ENCODE assay signal across 8 cellular contexts in genomic region chr21:46325073-46325912, GRCh38. TPM values are rescaled to one million over a fixed set of nuclear protein-coding genes. Genes with fewer than 3 reads are reported as not detected.
DNase-seq lines count a peak whose midpoint lies in the region; ATAC-seq and TF ChIP-seq lines count a peak whose summit lies in the region.

No MANE protein-coding gene starts in this region.

- no peaks in the 10 kb centered on the region for H3K27me3 ChIP-seq in endodermal cell (ENCODE audit: control insufficient read depth, insufficient read depth, low read length, poor library complexity, severe bottlenecking)

- peaks cover 44% of the 10 kb centered on the region for H3K36me3 Mint-ChIP-seq in activated CD4-positive, alpha-beta memory T cell treated with anti-CD3 and anti-CD28 coated beads for 36 hours
- H3K36me3 Mint-ChIP-seq in endodermal cell (ENCODE audit: low read depth) (peaks cover 35% of the 10 kb centered on the region), mesothelial cell of epicardium (peaks cover 9% of the 10 kb centered on the region)

- H3K4me1 ChIP-seq in endodermal cell (ENCODE audit: control insufficient read depth, insufficient read depth, low read length) = no peaks in the 10 kb centered on the region

- no peaks in the 10 kb centered on the region for H3K9me3 Mint-ChIP-seq in activated CD4-positive, alpha-beta memory T cell treated with anti-CD3 and anti-CD28 coated beads for 36 hours
- H3K9me3 Mint-ChIP-seq in endodermal cell (no peaks in the 10 kb centered on the region), mesothelial cell of epicardium (no peaks in the 10 kb centered on the region)
- H3K9me3 Mint-ChIP-seq in stimulated activated naive CD8-positive, alpha-beta T cell treated with anti-CD3 and anti-CD28 coated beads, Interleukin-15, amount 100 ng/mL, for 72 hours = no peaks in the 10 kb centered on the region

- POLR2A ChIA-PET in activated CD4-positive, alpha-beta memory T cell treated with anti-CD3 and anti-CD28 coated beads for 36 hours (lab: Charles Lee) = interaction anchor here (1.1 kb wide), 1 partner anchor 30 kb away, joined by 3 read pairs; no protein-coding TSS in a partner anchor

- intact Hi-C loops in activated CD4-positive, alpha-beta memory T cell treated with anti-CD3 and anti-CD28 coated beads for 36 hours (cut with micrococcal nuclease) = loop anchor here (2.0 kb wide), 2 partner anchors 96 to 182 kb away; partner anchors contain the start of gene LSS

- peak overlapping the region; percentile 84 for H3K4me3 Mint-ChIP-seq in activated CD4-positive, alpha-beta memory T cell treated with anti-CD3 and anti-CD28 coated beads for 36 hours
- H3K4me3 Mint-ChIP-seq in endodermal cell (peak overlapping the region; percentile 95), mesothelial cell of epicardium (peak overlapping the region; percentile 77)
- peak overlapping the region; percentile 87 to 96 for H3K4me3 Mint-ChIP-seq in stimulated activated naive CD8-positive, alpha-beta T cell treated with anti-CD3 and anti-CD28 coated beads, Interleukin-15, amount 100 ng/mL, for 72 hours

- no peaks in the 10 kb centered on the region for H3K9me3 ChIP-seq in endodermal cell (ENCODE audit: control insufficient read depth, low read length)

- H3K27ac Mint-ChIP-seq in activated CD4-positive, alpha-beta memory T cell treated with anti-CD3 and anti-CD28 coated beads for 36 hours = peak overlapping the region; percentile 74
- H3K27ac Mint-ChIP-seq in endodermal cell (peak overlapping the region; percentile 80), mesothelial cell of epicardium (peak overlapping the region; percentile 41)
- peak overlapping the region; percentile 52 to 91 for H3K27ac Mint-ChIP-seq in stimulated activated naive CD8-positive, alpha-beta T cell treated with anti-CD3 and anti-CD28 coated beads, Interleukin-15, amount 100 ng/mL, for 72 hours

- 9 to 14% methylated on average over 32 to 43 of the region's 43 CpGs for WGBS in endodermal cell (ENCODE audit: insufficient coverage in 1 of 2, insufficient read length in 1 of 2), 2 experiments

- peak overlapping the region; percentile 82 for H3K4me3 ChIP-seq in endodermal cell (ENCODE audit: low read length)

- H3K27ac ChIP-seq in endodermal cell (ENCODE audit: low read depth, low read length) = peak overlapping the region; percentile 33

- DNase-seq in AG09319 (ENCODE audit: extremely low read depth, low read depth) (no peak), NCI-H2196 (lab: John Stamatoyannopoulos, UW; ENCODE audit: unreplicated experiment) (peak; percentile 35), endodermal cell (peak; percentile 87), mesothelial cell of epicardium (ENCODE audit: low spot score in 2 of 2, unreplicated experiment in 2 of 2) (peak; percentile 47 to 67)
- DNase-seq in activated CD4-positive, alpha-beta memory T cell treated with anti-CD3 and anti-CD28 coated beads for 36 hours = peak; percentile 61
- DNase-seq in stimulated activated naive CD8-positive, alpha-beta T cell treated with anti-CD3 and anti-CD28 coated beads, Interleukin-15, amount 100 ng/mL, for 72 hours = peak; percentile 39 to 43

- peaks cover 31% of the 10 kb centered on the region for H3K36me3 ChIP-seq in endodermal cell (ENCODE audit: control insufficient read depth, insufficient read depth, low read length)

- H3K9ac ChIP-seq in endodermal cell (ENCODE audit: extremely low read depth, low read length, poor library complexity, severe bottlenecking) = peak overlapping the region; percentile 67

- H3K27me3 Mint-ChIP-seq in activated CD4-positive, alpha-beta memory T cell treated with anti-CD3 and anti-CD28 coated beads for 36 hours = no peaks in the 10 kb centered on the region
- H3K27me3 Mint-ChIP-seq in endodermal cell (ENCODE audit: insufficient read depth) = no peaks in the 10 kb centered on the region
- no peaks in the 10 kb centered on the region for H3K27me3 Mint-ChIP-seq in mesothelial cell of epicardium (ENCODE audit: low read depth)
- H3K27me3 Mint-ChIP-seq in stimulated activated naive CD8-positive, alpha-beta T cell treated with anti-CD3 and anti-CD28 coated beads, Interleukin-15, amount 100 ng/mL, for 72 hours = no peaks in the 10 kb centered on the region

- ATAC-seq in GM18907 (IDR thresholded peaks at IDR 0.05; ENCODE audit: unreplicated experiment) (peak; percentile 10), HG02970 (IDR thresholded peaks at IDR 0.05; ENCODE audit: low FRiP score, unreplicated experiment) (no peak)
- peak; percentile 5 for ATAC-seq in stimulated activated naive CD8-positive, alpha-beta T cell treated with anti-CD3 and anti-CD28 coated beads, Interleukin-15, amount 100 ng/mL, for 72 hours

- peak; percentile 37 for TF ChIP-seq CTCF in AG09319 (IDR thresholded peaks at IDR 0.05; ENCODE audit: low read depth, low read length)
- peak; percentile 63 for TF ChIP-seq CTCF in endodermal cell (conservative IDR thresholded peaks at IDR 0.05)
- TF ChIP-seq CTCF in mesothelial cell of epicardium (IDR thresholded peaks at IDR 0.05; ENCODE audit: unreplicated experiment) = no peak

- H3K4me1 Mint-ChIP-seq in activated CD4-positive, alpha-beta memory T cell treated with anti-CD3 and anti-CD28 coated beads for 36 hours (ENCODE audit: low read depth) = peaks cover 29% of the 10 kb centered on the region
- H3K4me1 Mint-ChIP-seq in endodermal cell (peaks cover 30% of the 10 kb centered on the region), mesothelial cell of epicardium (peaks cover 32% of the 10 kb centered on the region)
- H3K4me1 Mint-ChIP-seq in stimulated activated naive CD8-positive, alpha-beta T cell treated with anti-CD3 and anti-CD28 coated beads, Interleukin-15, amount 100 ng/mL, for 72 hours = peaks cover 50% of the 10 kb centered on the region

- CTCF ChIA-PET in activated CD4-positive, alpha-beta memory T cell treated with anti-CD3 and anti-CD28 coated beads for 36 hours (lab: Charles Lee) = interaction anchor here (0.8 to 1.7 kb wide), 6 partner anchors 28 to 182 kb away, joined by 3 to 8 read pairs (median 3); partner anchors contain the start of genes MCM3AP and YBEY

RNA-seq across cellular contexts. Expression of gene PCNT, which starts 1.3 kb away (rescaled TPM):
- total RNA-seq in activated CD4-positive, alpha-beta memory T cell treated with anti-CD3 and anti-CD28 coated beads for 36 hours = 10 to 100 TPM; 48.5 to 50.6 TPM
- total RNA-seq in endodermal cell = 10 to 100 TPM; 40.1 to 40.7 TPM
- polyA plus RNA-seq in endodermal cell (2013, experiment 1 of 2) = 32.9 TPM
- 28.4 TPM for polyA plus RNA-seq in endodermal cell (2013, experiment 2 of 2)
- total RNA-seq in mesothelial cell of epicardium = 32.6 to 42.4 TPM (median 41.8 TPM) in 3 replicates

RNA-seq across cellular contexts. Expression of gene C21orf58, which starts 1.6 kb away (rescaled TPM):
- total RNA-seq in activated CD4-positive, alpha-beta memory T cell treated with anti-CD3 and anti-CD28 coated beads for 36 hours = 10 to 100 TPM; 25.8 to 28.1 TPM
- total RNA-seq in endodermal cell = 10 to 100 TPM; 19.6 to 37.4 TPM
- 24.1 TPM for polyA plus RNA-seq in endodermal cell (2013, experiment 1 of 2)
- 26.2 TPM for polyA plus RNA-seq in endodermal cell (2013, experiment 2 of 2)
- 20.0 to 20.7 TPM (median 20.7 TPM) in 3 replicates for total RNA-seq in mesothelial cell of epicardium

RNA-seq across cellular contexts. Expression of gene YBEY, which starts 39.2 kb away (rescaled TPM):
- total RNA-seq in activated CD4-positive, alpha-beta memory T cell treated with anti-CD3 and anti-CD28 coated beads for 36 hours = 10 to 100 TPM; 14.4 to 14.8 TPM
- 10 to 100 TPM; 19.6 to 23.3 TPM for total RNA-seq in endodermal cell
- polyA plus RNA-seq in endodermal cell (2013, experiment 1 of 2) = 40.0 TPM
- polyA plus RNA-seq in endodermal cell (2013, experiment 2 of 2) = 28.0 TPM
- 17.2 to 18.4 TPM (median 17.7 TPM) in 3 replicates for total RNA-seq in mesothelial cell of epicardium

RNA-seq across cellular contexts. Expression of gene MCM3AP, which starts 39.9 kb away (rescaled TPM):
- total RNA-seq in activated CD4-positive, alpha-beta memory T cell treated with anti-CD3 and anti-CD28 coated beads for 36 hours = 100 to 1,000 TPM; 117 to 126 TPM
- total RNA-seq in endodermal cell = 100 to 1,000 TPM; 120 to 161 TPM
- 84.8 TPM for polyA plus RNA-seq in endodermal cell (2013, experiment 1 of 2)
- 76.7 TPM for polyA plus RNA-seq in endodermal cell (2013, experiment 2 of 2)
- 138 to 150 TPM (median 139 TPM) in 3 replicates for total RNA-seq in mesothelial cell of epicardium
